In genomic region chr6:149508485-149508884, GRCh38 we compare ENCODE assay signal across 16 cellular contexts. TPM values are rescaled to one million over a fixed set of nuclear protein-coding genes. Genes with fewer than 3 reads are reported as not detected.
A peak's percentile ranks its signal among the peaks of the same experiment; 100 is the strongest.
DNase-seq lines count a peak whose midpoint lies in the region; ATAC-seq and TF ChIP-seq lines count a peak whose summit lies in the region.
"Had no signal": no experiment of that assay in that cellular context is flagged by ENCODE, and none has a peak within 500 bp of the region (broad histone marks: within the 10 kb centered on the region; RNA-seq: fewer than 3 reads in every experiment).

No MANE protein-coding gene starts in this region.

- DNase-seq in activated T-cell treated with anti-CD3 and anti-CD28 coated beads, Interleukin-2, amount 50 U/mL, for 72 hours = peak; percentile 60 to 63
- no peak for DNase-seq in activated T-cell treated with anti-CD3 and anti-CD28 coated beads, Interleukin-2, amount 50 U/mL, for 48 hours
- peak; percentile 26 to 32 for DNase-seq in activated CD4-positive, alpha-beta T cell treated with anti-CD3 and anti-CD28 coated beads, Interleukin-2, amount 50 U/mL, for 4 hours
- peak; percentile 47 for DNase-seq in choroid plexus epithelial cell (ENCODE audit: low read depth)
- DNase-seq: DMS79, NCI-H1417, NCI-H446 treated with DMSO at 0.1 percent for 48 hours, pancreas, trophoblast cell had no signal

- peak overlapping the region; percentile 99 for H3K27ac Mint-ChIP-seq in activated T-cell treated with anti-CD3 and anti-CD28 coated beads, Interleukin-2, amount 50 U/mL, for 72 hours
- H3K27ac Mint-ChIP-seq in stimulated activated naive CD8-positive, alpha-beta T cell treated with anti-CD3 and anti-CD28 coated beads, Interleukin-15, Interleukin-2, amounts not matched to agents 100 ng/mL and 50 ng/mL, for 24 hours = peak overlapping the region; percentile 82
- H3K27ac Mint-ChIP-seq: immature natural killer cell had no signal

- H3K4me1 Mint-ChIP-seq in activated T-cell treated with anti-CD3 and anti-CD28 coated beads, Interleukin-2, amount 50 U/mL, for 72 hours (ENCODE audit: low read depth) = peaks cover 76% of the 10 kb centered on the region
- peaks cover 56% of the 10 kb centered on the region for H3K4me1 Mint-ChIP-seq in stimulated activated naive CD8-positive, alpha-beta T cell treated with anti-CD3 and anti-CD28 coated beads, Interleukin-15, Interleukin-2, amounts not matched to agents 100 ng/mL and 50 ng/mL, for 24 hours (ENCODE audit: low read depth)
- H3K4me1 Mint-ChIP-seq: brain had no signal

- H3K4me3 ChIP-seq in choroid plexus epithelial cell (ENCODE audit: low read depth, low read length) = no peak overlapping the region
- H3K4me3 ChIP-seq: gastroesophageal sphincter, pancreas had no signal

- H3K36me3 Mint-ChIP-seq in activated T-cell treated with anti-CD3 and anti-CD28 coated beads, Interleukin-2, amount 50 U/mL, for 72 hours (ENCODE audit: insufficient read depth in 2 of 2) = peaks cover 6 to 14% of the 10 kb centered on the region in 2 donors
- H3K36me3 Mint-ChIP-seq in stimulated activated naive CD8-positive, alpha-beta T cell treated with anti-CD3 and anti-CD28 coated beads, Interleukin-15, Interleukin-2, amounts not matched to agents 100 ng/mL and 50 ng/mL, for 24 hours (ENCODE audit: low read depth) = peaks cover 62% of the 10 kb centered on the region

- TF ChIP-seq CTCF in choroid plexus epithelial cell (conservative IDR thresholded peaks at IDR 0.05; ENCODE audit: low read depth, low read length) = no peak

- ATAC-seq in activated T-cell treated with anti-CD3 and anti-CD28 coated beads, Interleukin-2, amount 50 U/mL, for 72 hours (replicated peaks in 1 of 2) = peak; percentile 94 to 95
- no peak for ATAC-seq in GM18867 (IDR thresholded peaks at IDR 0.05; ENCODE audit: unreplicated experiment)
- no peak for ATAC-seq in GM21717 (IDR thresholded peaks at IDR 0.05; ENCODE audit: unreplicated experiment)
- no peak for ATAC-seq in HG02571 (IDR thresholded peaks at IDR 0.05; ENCODE audit: unreplicated experiment)
- ATAC-seq: gastroesophageal sphincter, pancreas had no signal

- H3K27me3 Mint-ChIP-seq in activated T-cell treated with anti-CD3 and anti-CD28 coated beads, Interleukin-2, amount 50 U/mL, for 72 hours (ENCODE audit: low read depth) = no peaks in the 10 kb centered on the region
- H3K27me3 Mint-ChIP-seq in stimulated activated naive CD8-positive, alpha-beta T cell treated with anti-CD3 and anti-CD28 coated beads, Interleukin-15, Interleukin-2, amounts not matched to agents 100 ng/mL and 50 ng/mL, for 24 hours = no peaks in the 10 kb centered on the region
- H3K27me3 Mint-ChIP-seq: brain had no signal

- no peaks in the 10 kb centered on the region for H3K9me3 Mint-ChIP-seq in activated T-cell treated with anti-CD3 and anti-CD28 coated beads, Interleukin-2, amount 50 U/mL, for 72 hours
- no peaks in the 10 kb centered on the region for H3K9me3 Mint-ChIP-seq in stimulated activated naive CD8-positive, alpha-beta T cell treated with anti-CD3 and anti-CD28 coated beads, Interleukin-15, Interleukin-2, amounts not matched to agents 100 ng/mL and 50 ng/mL, for 24 hours
- H3K9me3 Mint-ChIP-seq: brain, immature natural killer cell had no signal

- peak overlapping the region; percentile 26 to 76 for H3K4me3 Mint-ChIP-seq in activated T-cell treated with anti-CD3 and anti-CD28 coated beads, Interleukin-2, amount 50 U/mL, for 72 hours
- peak overlapping the region; percentile 67 for H3K4me3 Mint-ChIP-seq in stimulated activated naive CD8-positive, alpha-beta T cell treated with anti-CD3 and anti-CD28 coated beads, Interleukin-15, Interleukin-2, amounts not matched to agents 100 ng/mL and 50 ng/mL, for 24 hours
- H3K4me3 Mint-ChIP-seq: brain, immature natural killer cell had no signal

RNA-seq across cellular contexts. Expression of gene ZC3H12D, which starts 23.7 kb away (rescaled TPM):
- total RNA-seq in activated T-cell treated with anti-CD3 and anti-CD28 coated beads, Interleukin-2, amount 50 U/mL, for 72 hours = 100 to 1,000 TPM; 106 to 170 TPM

RNA-seq across cellular contexts. Expression of gene PPIL4, which starts 37.4 kb away (rescaled TPM):
- 10 to 100 TPM; 29.5 to 42.0 TPM for total RNA-seq in activated T-cell treated with anti-CD3 and anti-CD28 coated beads, Interleukin-2, amount 50 U/mL, for 72 hours

RNA-seq across cellular contexts. Expression of gene GINM1, which starts 57.7 kb away (rescaled TPM):
- 10 to 100 TPM; 15.3 to 23.3 TPM for total RNA-seq in activated T-cell treated with anti-CD3 and anti-CD28 coated beads, Interleukin-2, amount 50 U/mL, for 72 hours

Comparison
In these comparisons a context has a peak if more than half of its experiments do, and no peak if none do; other contexts are left out.
1. DNase-seq: peak in activated T-cell treated with anti-CD3 and anti-CD28 coated beads, Interleukin-2, amount 50 U/mL, for 72 hours (2 of 2), activated CD4-positive, alpha-beta T cell treated with anti-CD3 and anti-CD28 coated beads, Interleukin-2, amount 50 U/mL, for 4 hours (2 of 2) and choroid plexus epithelial cell (single experiment); none in activated T-cell treated with anti-CD3 and anti-CD28 coated beads, Interleukin-2, amount 50 U/mL, for 48 hours (0 of 2).
2. ATAC-seq: peak in activated T-cell treated with anti-CD3 and anti-CD28 coated beads, Interleukin-2, amount 50 U/mL, for 72 hours (2 of 2); none in GM18867 (single experiment), GM21717 (single experiment) and HG02571 (single experiment).